ENCODE assay signal across 23 cellular contexts in genomic region chr2:106299696-106300095, GRCh38.
"Had no signal": no experiment of that assay in that cellular context is flagged by ENCODE, and none has a peak within 500 bp of the region (broad histone marks: within the 10 kb centered on the region; RNA-seq: fewer than 3 reads in every experiment).

No MANE protein-coding gene starts in this region.

- H2AFZ ChIP-seq: neural progenitor cell had no signal

- H3K9ac ChIP-seq: neural progenitor cell had no signal

- H3K4me1 ChIP-seq: heart right ventricle, left lung, lower lobe of right lung, neural progenitor cell, right atrium auricular region, stomach, testis, thyroid gland, uterus had no signal

- H3K4me2 ChIP-seq: neural progenitor cell had no signal

- H3K27ac ChIP-seq: heart right ventricle, left lung, lower lobe of right lung, neural progenitor cell, neutrophil, ovary, right atrium auricular region, right lobe of liver, stomach, testis, thyroid gland, uterus had no signal

- ATAC-seq: heart right ventricle; left cardiac atrium; left lung; naive thymus-derived CD8-positive, alpha-beta T cell; right lobe of liver; stimulated activated naive B cell treated with anti-CD40 and anti-IgM and Interleukin-4, amounts not matched to agents 10 μg/mL and 1 μg/mL and 100 μg/mL, for 72 hours; stimulated activated naive CD8-positive, alpha-beta T cell treated with anti-CD3 and anti-CD28 coated beads, Interleukin-15, Interleukin-2, amounts not matched to agents 100 U/mL and 50 U/mL, for 24 hours had no signal

- H3K9me3 ChIP-seq: heart right ventricle, left lung, lower lobe of right lung, neutrophil, ovary, right atrium auricular region, right lobe of liver, stomach, testis, thyroid gland, uterus had no signal

- H3K36me3 ChIP-seq: heart right ventricle, left lung, lower lobe of right lung, neural progenitor cell, neutrophil, ovary, right atrium auricular region, right lobe of liver, stomach, thyroid gland, uterus had no signal

- H3K27me3 ChIP-seq: heart right ventricle, left lung, neural progenitor cell, neutrophil, ovary, right atrium auricular region, right lobe of liver, stomach, testis, thyroid gland, uterus had no signal

- H3K4me3 ChIP-seq: heart right ventricle, left lung, lower lobe of right lung, neural progenitor cell, ovary, right atrium auricular region, right lobe of liver, stomach, testis, thyroid gland, uterus had no signal

- DNase-seq: hippocampal formation; kidney glomerular epithelial cell; left cardiac atrium; left lung; lower lobe of right lung; mesendoderm; naive thymus-derived CD8-positive, alpha-beta T cell; ovary; right lobe of liver; stimulated activated CD4-positive, alpha-beta T cell treated with anti-CD3 and anti-CD28 coated beads, Interleukin-12 subunit alpha, Interleukin-12 subunit beta, amount 100 ng/mL, for 4 hours; stimulated activated CD4-positive, alpha-beta T cell treated with anti-CD3 and anti-CD28 coated beads, Interleukin-15, amount 100 ng/mL, for 24 hours; stimulated activated CD4-positive, alpha-beta T cell treated with anti-CD3 and anti-CD28 coated beads, Interleukin-2, amount 100 ng/mL, for 24 hours; stimulated activated CD4-positive, alpha-beta T cell treated with anti-CD3 and anti-CD28 coated beads, Interleukin-4, amount 100 ng/mL, for 1 hour; stimulated activated naive B cell treated with anti-CD40 and anti-IgM and Interleukin-4, amounts not matched to agents 10 μg/mL and 1 μg/mL and 100 μg/mL, for 72 hours; stimulated activated naive CD8-positive, alpha-beta T cell treated with anti-CD3 and anti-CD28 coated beads, Interleukin-15, Interleukin-2, amounts not matched to agents 100 U/mL and 50 U/mL, for 24 hours; stomach; testis; thyroid gland; uterus had no signal
